ENCODE assay signal across 8 cellular contexts in genomic region chr14:73570913-73571312, GRCh38. TPM values are rescaled to one million over a fixed set of nuclear protein-coding genes. Genes with fewer than 3 reads are reported as not detected.
DNase-seq lines count a peak whose midpoint lies in the region; ATAC-seq, FAIRE-seq and TF ChIP-seq lines count a peak whose summit lies in the region.
"Not testable (repeated sequence)": the region's sequence is repeated elsewhere in the genome, so short reads cannot be mapped to it uniquely, and the experiment has no call there.

No MANE protein-coding gene starts in this region.

- H3K36me3 ChIP-seq in ovary; testis (ENCODE audit: low read depth, missing control alignments): not testable (repeated sequence)

- POLR2A ChIA-PET in activated naive CD8-positive, alpha-beta T cell treated with anti-CD3 and anti-CD28 coated beads, Interleukin-2, amount 10 ng/mL, durations not matched to agents 7 days and 5 days (lab: Charles Lee): interaction anchor here (0.5 to 3.7 kb wide), 6 partner anchors 21 to 629 kb away, joined by 3 to 23 read pairs (median 4); partner anchors contain the start of genes ACOT4, ACOT6, COQ6 and FAM161B

- DNase-seq in NCI-H1930 (lab: John Stamatoyannopoulos, UW): peak; percentile 14 to 24
- peak; percentile 74 for DNase-seq in activated naive CD8-positive, alpha-beta T cell treated with anti-CD3 and anti-CD28 coated beads, Interleukin-2, amount 10 ng/mL, durations not matched to agents 7 days and 5 days
- DNase-seq in glutamatergic neuron: peak; percentile 73
- peak; percentile 45 to 69 (median 54) for DNase-seq in ovary
- peak; percentile 40 for DNase-seq in testis

- not testable (repeated sequence) for H3K9me3 Mint-ChIP-seq in activated naive CD8-positive, alpha-beta T cell treated with anti-CD3 and anti-CD28 coated beads, Interleukin-2, amount 10 ng/mL, durations not matched to agents 7 days and 5 days; glutamatergic neuron (ENCODE audit: unreplicated experiment)

- WGBS in ovary, 3 donors: 42 to 70% (median 57%) methylated on average over 8 of the region's 8 CpGs
- WGBS in testis, 2 donors: 35 to 46% methylated on average over 4 to 6 of the region's 8 CpGs

- peak; percentile 77 for TF ChIP-seq CTCF in VCaP (conservative IDR thresholded peaks at IDR 0.05)
- peak; percentile 62 for TF ChIP-seq CTCF in glutamatergic neuron (IDR thresholded peaks at IDR 0.05; ENCODE audit: partially characterized antibody, unreplicated experiment)
- TF ChIP-seq CTCF in ovary (IDR thresholded peaks at IDR 0.05): peak in 1 of 3 donors; percentile 30
- peak in 2 of 3 experiments; percentile 10 to 42 for TF ChIP-seq CTCF in testis (IDR thresholded peaks at IDR 0.05)

- ATAC-seq in HG02610 (IDR thresholded peaks at IDR 0.05; ENCODE audit: unreplicated experiment): peak; percentile 54
- ATAC-seq in activated naive CD8-positive, alpha-beta T cell treated with anti-CD3 and anti-CD28 coated beads, Interleukin-2, amount 10 ng/mL, durations not matched to agents 7 days and 5 days (ENCODE audit: low read depth): peak; percentile 67

- H3K4me3 Mint-ChIP-seq in activated naive CD8-positive, alpha-beta T cell treated with anti-CD3 and anti-CD28 coated beads, Interleukin-2, amount 10 ng/mL, durations not matched to agents 7 days and 5 days: peak overlapping the region; percentile 32
- H3K4me3 Mint-ChIP-seq in glutamatergic neuron (ENCODE audit: unreplicated experiment): not testable (repeated sequence)

- not testable (repeated sequence) for H3K4me1 ChIP-seq in ovary (ENCODE audit: insufficient read depth); testis

- not testable (repeated sequence) for H3K9me3 ChIP-seq in ovary, testis

- peak; percentile 79 for FAIRE-seq in G401.6 (lab: Jason Lieb, UNC)

- intact Hi-C loops in ovary (cut with DNase I); testis (cut with DNase I; ENCODE audit: low total_unique reads): not testable (repeated sequence)

- H3K4me1 Mint-ChIP-seq in activated naive CD8-positive, alpha-beta T cell treated with anti-CD3 and anti-CD28 coated beads, Interleukin-2, amount 10 ng/mL, durations not matched to agents 7 days and 5 days: peaks cover 26% of the 10 kb centered on the region
- H3K4me1 Mint-ChIP-seq in glutamatergic neuron (ENCODE audit: low read depth, unreplicated experiment): not testable (repeated sequence)

- not testable (repeated sequence) for H3K27me3 ChIP-seq in ovary, testis

- H3K36me3 Mint-ChIP-seq in activated naive CD8-positive, alpha-beta T cell treated with anti-CD3 and anti-CD28 coated beads, Interleukin-2, amount 10 ng/mL, durations not matched to agents 7 days and 5 days: peaks cover 18% of the 10 kb centered on the region
- H3K36me3 Mint-ChIP-seq in glutamatergic neuron (ENCODE audit: unreplicated experiment): not testable (repeated sequence)

- TF ChIP-seq EP300 in ovary (IDR thresholded peaks at IDR 0.05): not testable (repeated sequence)

- not testable (repeated sequence) for H3K4me3 ChIP-seq in ovary, testis

- H3K27me3 Mint-ChIP-seq in activated naive CD8-positive, alpha-beta T cell treated with anti-CD3 and anti-CD28 coated beads, Interleukin-2, amount 10 ng/mL, durations not matched to agents 7 days and 5 days; glutamatergic neuron (ENCODE audit: unreplicated experiment): not testable (repeated sequence)

- TF ChIP-seq POLR2A in ovary (IDR thresholded peaks at IDR 0.05); testis (IDR thresholded peaks at IDR 0.05): not testable (repeated sequence)

- H3K27ac ChIP-seq in VCaP, ovary, testis: not testable (repeated sequence)

- H3K27ac Mint-ChIP-seq in activated naive CD8-positive, alpha-beta T cell treated with anti-CD3 and anti-CD28 coated beads, Interleukin-2, amount 10 ng/mL, durations not matched to agents 7 days and 5 days; glutamatergic neuron (ENCODE audit: unreplicated experiment): not testable (repeated sequence)

RNA-seq across cellular contexts. Expression of gene ACOT2, which starts 1.9 kb away (rescaled TPM):
- total RNA-seq in activated naive CD8-positive, alpha-beta T cell treated with anti-CD3 and anti-CD28 coated beads, Interleukin-2, amount 10 ng/mL, durations not matched to agents 7 days and 5 days: 10 to 100 TPM; 13.4 to 14.5 TPM
- total RNA-seq in glutamatergic neuron (ENCODE audit: unreplicated experiment) (7.6 TPM), ovary (10 to 100 TPM; 10.8 to 35.7 (median 19.3) TPM), testis (10 to 100 TPM; 34.8 to 74.6 TPM)
- polyA plus RNA-seq in ovary (10 to 100 TPM; 23.1 to 27.2 TPM), testis (ENCODE audit: insufficient read depth, low read depth, low replicate concordance) (26.0 TPM)

RNA-seq across cellular contexts. Expression of gene HEATR4, which starts 12.2 kb away (rescaled TPM):
- not detected for total RNA-seq in activated naive CD8-positive, alpha-beta T cell treated with anti-CD3 and anti-CD28 coated beads, Interleukin-2, amount 10 ng/mL, durations not matched to agents 7 days and 5 days
- not detected for total RNA-seq in glutamatergic neuron (ENCODE audit: unreplicated experiment)
- total RNA-seq in ovary: under 1 TPM; 0.34 to 0.72 (median 0.43) TPM
- polyA plus RNA-seq in ovary: under 1 TPM; 0.10 to 0.35 TPM
- 10 to 100 TPM; 11.1 to 11.8 TPM for total RNA-seq in testis
- 27.0 TPM for polyA plus RNA-seq in testis (ENCODE audit: insufficient read depth, low read depth, low replicate concordance)

RNA-seq across cellular contexts. Expression of gene ACOT4, which starts 20.8 kb away (rescaled TPM):
- 1 to 10 TPM; 1.9 TPM for total RNA-seq in activated naive CD8-positive, alpha-beta T cell treated with anti-CD3 and anti-CD28 coated beads, Interleukin-2, amount 10 ng/mL, durations not matched to agents 7 days and 5 days
- total RNA-seq in glutamatergic neuron (ENCODE audit: unreplicated experiment) (not detected), ovary (1 to 10 TPM in 3 of 7 donors, under 1 TPM in 4; 0.28 to 2.1 (median 0.38) TPM), testis (1 to 10 TPM; 6.1 to 8.3 TPM)
- polyA plus RNA-seq in ovary (1 to 10 TPM in 1 of 2 donors, under 1 TPM in 1; 0.28 to 3.9 TPM), testis (ENCODE audit: insufficient read depth, low read depth, low replicate concordance) (3.6 TPM)

RNA-seq across cellular contexts. Expression of gene ACOT1, which starts 34.0 kb away (rescaled TPM):
- 1 to 10 TPM; 1.3 to 2.0 TPM for total RNA-seq in activated naive CD8-positive, alpha-beta T cell treated with anti-CD3 and anti-CD28 coated beads, Interleukin-2, amount 10 ng/mL, durations not matched to agents 7 days and 5 days
- total RNA-seq in glutamatergic neuron (ENCODE audit: unreplicated experiment) (1.4 TPM), ovary (10 to 100 TPM in 1 of 7 donors, 1 to 10 TPM in 6; 1.6 to 10.4 (median 3.3) TPM), testis (10 to 100 TPM; 10.6 to 13.4 TPM)
- polyA plus RNA-seq in ovary (10 to 100 TPM in 1 of 2 donors, 1 to 10 TPM in 1; 2.7 to 10.4 TPM), testis (ENCODE audit: insufficient read depth, low read depth, low replicate concordance) (4.9 TPM)

RNA-seq across cellular contexts. Expression of gene ACOT6, which starts 41.4 kb away (rescaled TPM):
- not detected for total RNA-seq in activated naive CD8-positive, alpha-beta T cell treated with anti-CD3 and anti-CD28 coated beads, Interleukin-2, amount 10 ng/mL, durations not matched to agents 7 days and 5 days
- total RNA-seq in glutamatergic neuron (ENCODE audit: unreplicated experiment): not detected
- not detected for total RNA-seq in ovary
- under 1 TPM in 1 of 2 donors, not detected in 1; 0.10 TPM for polyA plus RNA-seq in ovary
- 1 to 10 TPM in 1 of 2 donors, under 1 TPM in 1; 0.94 to 1.2 TPM for total RNA-seq in testis
- polyA plus RNA-seq in testis (ENCODE audit: insufficient read depth, low read depth, low replicate concordance): 0.57 TPM

Comparison
In these comparisons a context has a peak if more than half of its experiments do, and no peak if none do; other contexts are left out.
1. DNase-seq: peak in every context shown above with its lines; median percentile 74 in activated naive CD8-positive, alpha-beta T cell treated with anti-CD3 and anti-CD28 coated beads, Interleukin-2, amount 10 ng/mL, durations not matched to agents 7 days and 5 days; 73 in glutamatergic neuron; 54 in ovary; 40 in testis; 19 in NCI-H1930.
2. RNA of gene HEATR4, which starts 12.2 kb away (total RNA-seq): 11.1 to 11.8 TPM in testis; 0.34 to 0.72 TPM in ovary, not detected in activated naive CD8-positive, alpha-beta T cell treated with anti-CD3 and anti-CD28 coated beads, Interleukin-2, amount 10 ng/mL, durations not matched to agents 7 days and 5 days and not detected in glutamatergic neuron (single experiment); every median in the first group is over 4 times any median in the second.